Comparison of ENCODE assay signal across 1 cellular context in genomic region chr20:57322476-57322875, GRCh38.
TF ChIP-seq lines count a peak whose summit lies in the region.

No MANE protein-coding gene starts in this region.

TF ChIP-seq in GM23338, 12 proteins besides CTCF, POLR2A, EP300 and RAD21:
- TF ChIP-seq EZH2 (IDR thresholded peaks at IDR 0.05; ENCODE audit: low read depth, unreplicated experiment) (no peak), ZNF331 (CRISPR knock-in tag; IDR thresholded peaks at IDR 0.05; ENCODE audit: low read depth) (no peak), CREB1 (CRISPR knock-in tag; IDR thresholded peaks at IDR 0.05; ENCODE audit: low read depth) (no peak), NANOG (IDR thresholded peaks at IDR 0.05; ENCODE audit: borderline replicate concordance) (no peak), EZH2phosphoT487 (IDR thresholded peaks at IDR 0.05; ENCODE audit: unreplicated experiment) (no peak), ZNF114 (CRISPR knock-in tag; IDR thresholded peaks at IDR 0.05) (no peak), JUNB (IDR thresholded peaks at IDR 0.05; ENCODE audit: unreplicated experiment) (no peak), POLR2AphosphoS5 (IDR thresholded peaks at IDR 0.05; ENCODE audit: low read depth) (no peak), STAT1 (IDR thresholded peaks at IDR 0.05; ENCODE audit: unreplicated experiment) (no peak)
- TF ChIP-seq, protein P1, sequence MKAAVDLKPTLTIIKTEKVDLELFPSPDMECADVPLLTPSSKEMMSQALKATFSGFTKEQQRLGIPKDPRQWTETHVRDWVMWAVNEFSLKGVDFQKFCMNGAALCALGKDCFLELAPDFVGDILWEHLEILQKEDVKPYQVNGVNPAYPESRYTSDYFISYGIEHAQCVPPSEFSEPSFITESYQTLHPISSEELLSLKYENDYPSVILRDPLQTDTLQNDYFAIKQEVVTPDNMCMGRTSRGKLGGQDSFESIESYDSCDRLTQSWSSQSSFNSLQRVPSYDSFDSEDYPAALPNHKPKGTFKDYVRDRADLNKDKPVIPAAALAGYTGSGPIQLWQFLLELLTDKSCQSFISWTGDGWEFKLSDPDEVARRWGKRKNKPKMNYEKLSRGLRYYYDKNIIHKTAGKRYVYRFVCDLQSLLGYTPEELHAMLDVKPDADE (IDR thresholded peaks at IDR 0.05), result no peak
- TF ChIP-seq, protein P2, sequence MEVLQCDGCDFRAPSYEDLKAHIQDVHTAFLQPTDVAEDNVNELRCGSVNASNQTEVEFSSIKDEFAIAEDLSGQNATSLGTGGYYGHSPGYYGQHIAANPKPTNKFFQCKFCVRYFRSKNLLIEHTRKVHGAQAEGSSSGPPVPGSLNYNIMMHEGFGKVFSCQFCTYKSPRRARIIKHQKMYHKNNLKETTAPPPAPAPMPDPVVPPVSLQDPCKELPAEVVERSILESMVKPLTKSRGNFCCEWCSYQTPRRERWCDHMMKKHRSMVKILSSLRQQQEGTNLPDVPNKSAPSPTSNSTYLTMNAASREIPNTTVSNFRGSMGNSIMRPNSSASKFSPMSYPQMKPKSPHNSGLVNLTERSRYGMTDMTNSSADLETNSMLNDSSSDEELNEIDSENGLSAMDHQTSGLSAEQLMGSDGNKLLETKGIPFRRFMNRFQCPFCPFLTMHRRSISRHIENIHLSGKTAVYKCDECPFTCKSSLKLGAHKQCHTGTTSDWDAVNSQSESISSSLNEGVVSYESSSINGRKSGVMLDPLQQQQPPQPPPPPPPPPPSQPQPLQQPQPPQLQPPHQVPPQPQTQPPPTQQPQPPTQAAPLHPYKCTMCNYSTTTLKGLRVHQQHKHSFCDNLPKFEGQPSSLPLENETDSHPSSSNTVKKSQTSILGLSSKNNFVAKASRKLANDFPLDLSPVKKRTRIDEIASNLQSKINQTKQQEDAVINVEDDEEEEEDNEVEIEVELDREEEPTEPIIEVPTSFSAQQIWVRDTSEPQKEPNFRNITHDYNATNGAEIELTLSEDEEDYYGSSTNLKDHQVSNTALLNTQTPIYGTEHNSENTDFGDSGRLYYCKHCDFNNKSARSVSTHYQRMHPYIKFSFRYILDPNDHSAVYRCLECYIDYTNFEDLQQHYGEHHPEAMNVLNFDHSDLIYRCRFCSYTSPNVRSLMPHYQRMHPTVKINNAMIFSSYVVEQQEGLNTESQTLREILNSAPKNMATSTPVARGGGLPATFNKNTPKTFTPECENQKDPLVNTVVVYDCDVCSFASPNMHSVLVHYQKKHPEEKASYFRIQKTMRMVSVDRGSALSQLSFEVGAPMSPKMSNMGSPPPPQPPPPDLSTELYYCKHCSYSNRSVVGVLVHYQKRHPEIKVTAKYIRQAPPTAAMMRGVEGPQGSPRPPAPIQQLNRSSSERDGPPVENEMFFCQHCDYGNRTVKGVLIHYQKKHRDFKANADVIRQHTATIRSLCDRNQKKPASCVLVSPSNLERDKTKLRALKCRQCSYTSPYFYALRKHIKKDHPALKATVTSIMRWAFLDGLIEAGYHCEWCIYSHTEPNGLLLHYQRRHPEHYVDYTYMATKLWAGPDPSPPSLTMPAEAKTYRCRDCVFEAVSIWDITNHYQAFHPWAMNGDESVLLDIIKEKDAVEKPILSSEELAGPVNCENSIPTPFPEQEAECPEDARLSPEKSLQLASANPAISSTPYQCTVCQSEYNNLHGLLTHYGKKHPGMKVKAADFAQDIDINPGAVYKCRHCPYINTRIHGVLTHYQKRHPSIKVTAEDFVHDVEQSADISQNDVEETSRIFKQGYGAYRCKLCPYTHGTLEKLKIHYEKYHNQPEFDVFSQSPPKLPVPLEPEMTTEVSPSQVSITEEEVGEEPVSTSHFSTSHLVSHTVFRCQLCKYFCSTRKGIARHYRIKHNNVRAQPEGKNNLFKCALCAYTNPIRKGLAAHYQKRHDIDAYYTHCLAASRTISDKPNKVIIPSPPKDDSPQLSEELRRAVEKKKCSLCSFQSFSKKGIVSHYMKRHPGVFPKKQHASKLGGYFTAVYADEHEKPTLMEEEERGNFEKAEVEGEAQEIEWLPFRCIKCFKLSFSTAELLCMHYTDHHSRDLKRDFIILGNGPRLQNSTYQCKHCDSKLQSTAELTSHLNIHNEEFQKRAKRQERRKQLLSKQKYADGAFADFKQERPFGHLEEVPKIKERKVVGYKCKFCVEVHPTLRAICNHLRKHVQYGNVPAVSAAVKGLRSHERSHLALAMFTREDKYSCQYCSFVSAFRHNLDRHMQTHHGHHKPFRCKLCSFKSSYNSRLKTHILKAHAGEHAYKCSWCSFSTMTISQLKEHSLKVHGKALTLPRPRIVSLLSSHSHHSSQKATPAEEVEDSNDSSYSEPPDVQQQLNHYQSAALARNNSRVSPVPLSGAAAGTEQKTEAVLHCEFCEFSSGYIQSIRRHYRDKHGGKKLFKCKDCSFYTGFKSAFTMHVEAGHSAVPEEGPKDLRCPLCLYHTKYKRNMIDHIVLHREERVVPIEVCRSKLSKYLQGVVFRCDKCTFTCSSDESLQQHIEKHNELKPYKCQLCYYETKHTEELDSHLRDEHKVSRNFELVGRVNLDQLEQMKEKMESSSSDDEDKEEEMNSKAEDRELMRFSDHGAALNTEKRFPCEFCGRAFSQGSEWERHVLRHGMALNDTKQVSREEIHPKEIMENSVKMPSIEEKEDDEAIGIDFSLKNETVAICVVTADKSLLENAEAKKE (CRISPR knock-in tag; IDR thresholded peaks at IDR 0.05), result no peak
- TF ChIP-seq, protein P3, sequence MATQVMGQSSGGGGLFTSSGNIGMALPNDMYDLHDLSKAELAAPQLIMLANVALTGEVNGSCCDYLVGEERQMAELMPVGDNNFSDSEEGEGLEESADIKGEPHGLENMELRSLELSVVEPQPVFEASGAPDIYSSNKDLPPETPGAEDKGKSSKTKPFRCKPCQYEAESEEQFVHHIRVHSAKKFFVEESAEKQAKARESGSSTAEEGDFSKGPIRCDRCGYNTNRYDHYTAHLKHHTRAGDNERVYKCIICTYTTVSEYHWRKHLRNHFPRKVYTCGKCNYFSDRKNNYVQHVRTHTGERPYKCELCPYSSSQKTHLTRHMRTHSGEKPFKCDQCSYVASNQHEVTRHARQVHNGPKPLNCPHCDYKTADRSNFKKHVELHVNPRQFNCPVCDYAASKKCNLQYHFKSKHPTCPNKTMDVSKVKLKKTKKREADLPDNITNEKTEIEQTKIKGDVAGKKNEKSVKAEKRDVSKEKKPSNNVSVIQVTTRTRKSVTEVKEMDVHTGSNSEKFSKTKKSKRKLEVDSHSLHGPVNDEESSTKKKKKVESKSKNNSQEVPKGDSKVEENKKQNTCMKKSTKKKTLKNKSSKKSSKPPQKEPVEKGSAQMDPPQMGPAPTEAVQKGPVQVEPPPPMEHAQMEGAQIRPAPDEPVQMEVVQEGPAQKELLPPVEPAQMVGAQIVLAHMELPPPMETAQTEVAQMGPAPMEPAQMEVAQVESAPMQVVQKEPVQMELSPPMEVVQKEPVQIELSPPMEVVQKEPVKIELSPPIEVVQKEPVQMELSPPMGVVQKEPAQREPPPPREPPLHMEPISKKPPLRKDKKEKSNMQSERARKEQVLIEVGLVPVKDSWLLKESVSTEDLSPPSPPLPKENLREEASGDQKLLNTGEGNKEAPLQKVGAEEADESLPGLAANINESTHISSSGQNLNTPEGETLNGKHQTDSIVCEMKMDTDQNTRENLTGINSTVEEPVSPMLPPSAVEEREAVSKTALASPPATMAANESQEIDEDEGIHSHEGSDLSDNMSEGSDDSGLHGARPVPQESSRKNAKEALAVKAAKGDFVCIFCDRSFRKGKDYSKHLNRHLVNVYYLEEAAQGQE (IDR thresholded peaks at IDR 0.05; ENCODE audit: unreplicated experiment), result no peak
TF ChIP-seq in GM23338: peak in this region for 0.
